In the genomic region with DNA sequence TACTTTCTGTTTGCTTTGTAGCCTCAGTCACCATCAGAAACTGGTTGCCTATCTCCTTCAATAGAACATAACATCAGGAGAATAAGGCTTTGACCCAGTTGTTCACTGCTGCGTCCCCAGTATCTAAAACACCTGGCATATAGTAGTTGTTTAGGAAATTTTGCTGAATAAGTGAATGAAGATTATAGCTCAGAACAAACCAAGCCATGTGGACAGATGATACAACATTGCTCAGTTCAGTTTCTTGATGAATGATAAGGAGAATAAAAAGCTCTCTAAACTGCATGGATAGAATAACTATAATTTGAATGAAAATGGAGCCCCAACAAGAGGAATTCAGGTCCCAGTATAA, we compare ENCODE assay signal across 7 cellular contexts. TPM values are rescaled to one million over a fixed set of nuclear protein-coding genes. Genes with fewer than 3 reads are reported as not detected.
DNase-seq lines count a peak whose midpoint lies in the region; ATAC-seq and TF ChIP-seq lines count a peak whose summit lies in the region.

No MANE protein-coding gene starts in this region.

- no peak for TF ChIP-seq CTCF in HCT116 (IDR thresholded peaks at IDR 0.05 in 2 of 3, conservative IDR thresholded peaks at IDR 0.05 in 1 of 3; ENCODE audit: borderline replicate concordance in 1 of 3, insufficient read depth in 1 of 3, low read depth in 2 of 3, low read length in 2 of 3)
- no peak for TF ChIP-seq CTCF in hepatocyte (IDR thresholded peaks at IDR 0.05; ENCODE audit: poor library complexity)

- H3K9me2 ChIP-seq in HCT116 (ENCODE audit: insufficient read depth): no peaks in the 10 kb centered on the region
- no peaks in the 10 kb centered on the region for H3K9me2 ChIP-seq in hepatocyte (replicated peaks; ENCODE audit: insufficient read depth)

- no peak for ATAC-seq in HCT116
- no peak for ATAC-seq in stimulated activated naive CD8-positive, alpha-beta T cell treated with anti-CD3 and anti-CD28 coated beads, Interleukin-15, amount 100 ng/mL, for 72 hours
- no peak for ATAC-seq in GM21526 (IDR thresholded peaks at IDR 0.05; ENCODE audit: low FRiP score, unreplicated experiment)
- no peak for ATAC-seq in GM18517 (IDR thresholded peaks at IDR 0.05; ENCODE audit: unreplicated experiment)

- H3K9ac ChIP-seq in HCT116 (ENCODE audit: low read length): peak overlapping the region; percentile 63

- H3K9me3 ChIP-seq in HCT116 (ENCODE audit: control insufficient read depth in 1 of 2, insufficient read depth in 1 of 2, low read depth in 1 of 2, low read length in 2 of 2): no peaks in the 10 kb centered on the region
- no peaks in the 10 kb centered on the region for H3K9me3 ChIP-seq in hepatocyte (ENCODE audit: low read depth)

- H3K27ac ChIP-seq in HCT116 (ENCODE audit: low read depth, low read length): peak overlapping the region; percentile 60
- peak overlapping the region; percentile 46 for H3K27ac ChIP-seq in hepatocyte

- H3K27me3 Mint-ChIP-seq in activated CD4-positive, alpha-beta memory T cell treated with anti-CD3 and anti-CD28 coated beads, Interleukin-2, amount 10 ng/mL, durations not matched to agents 7 days and 5 days: no peaks in the 10 kb centered on the region
- H3K27me3 Mint-ChIP-seq in stimulated activated naive CD8-positive, alpha-beta T cell treated with anti-CD3 and anti-CD28 coated beads, Interleukin-15, amount 100 ng/mL, for 72 hours: no peaks in the 10 kb centered on the region

- TF ChIP-seq RAD21 in HCT116 (IDR thresholded peaks at IDR 0.05; ENCODE audit: low read depth): no peak

- intact Hi-C loops in HCT116 (cut with micrococcal nuclease): loop anchor here (1.0 to 5.0 kb wide), 5 partner anchors 56 to 205 kb away; no protein-coding TSS in a partner anchor

- H3K36me3 ChIP-seq in HCT116 (ENCODE audit: control insufficient read depth in 1 of 2, insufficient read depth in 2 of 2, low read length in 2 of 2) (no peaks in the 10 kb centered on the region), hepatocyte (replicated peaks; ENCODE audit: insufficient read depth, low read depth) (no peaks in the 10 kb centered on the region)

- POLR2A ChIA-PET in HCT116 (lab: Charles Lee): interaction anchor here (0.9 to 2.9 kb wide), 11 partner anchors 11 to 154 kb away, joined by 3 to 11 read pairs (median 7); no protein-coding TSS in a partner anchor
- POLR2A ChIA-PET in activated CD4-positive, alpha-beta memory T cell treated with anti-CD3 and anti-CD28 coated beads, Interleukin-2, amount 10 ng/mL, durations not matched to agents 7 days and 5 days (lab: Charles Lee): interaction anchor here (0.8 to 2.9 kb wide), 25 partner anchors 10 to 221 kb away, joined by 3 to 44 read pairs (median 5); a partner anchor contains a TSS

- TF ChIP-seq POLR2A in HCT116 (IDR thresholded peaks at IDR 0.05; ENCODE audit: borderline replicate concordance, extremely low read depth, insufficient read depth, insufficient read length): no peak

- H3K27me3 ChIP-seq in HCT116 (ENCODE audit: insufficient read depth, low read length) (no peaks in the 10 kb centered on the region), hepatocyte (no peaks in the 10 kb centered on the region)

- peak overlapping the region; percentile 81 for H3K4me2 ChIP-seq in HCT116 (ENCODE audit: low read length)
- peak overlapping the region; percentile 63 for H3K4me2 ChIP-seq in hepatocyte

- no peaks in the 10 kb centered on the region for H4K20me1 ChIP-seq in HCT116 (ENCODE audit: insufficient read depth)
- no peaks in the 10 kb centered on the region for H4K20me1 ChIP-seq in hepatocyte (ENCODE audit: insufficient read depth, poor library complexity, severe bottlenecking)

- CTCF ChIA-PET in HCT116 (lab: Charles Lee): interaction anchor here (0.8 to 2.9 kb wide), 21 partner anchors 9 to 350 kb away, joined by 3 to 47 read pairs (median 6); no protein-coding TSS in a partner anchor
- CTCF ChIA-PET in activated CD4-positive, alpha-beta memory T cell treated with anti-CD3 and anti-CD28 coated beads, Interleukin-2, amount 10 ng/mL, durations not matched to agents 7 days and 5 days (lab: Charles Lee): interaction anchor here (0.7 to 6.2 kb wide), 51 partner anchors 7 to 311 kb away, joined by 3 to 170 read pairs (median 4); a partner anchor contains a TSS

- peaks cover 4% of the 10 kb centered on the region for H3K36me3 Mint-ChIP-seq in activated CD4-positive, alpha-beta memory T cell treated with anti-CD3 and anti-CD28 coated beads, Interleukin-2, amount 10 ng/mL, durations not matched to agents 7 days and 5 days (ENCODE audit: low read depth)

- 63% methylated on average over 1 of the region's 1 CpG for WGBS in hepatocyte (ENCODE audit: low lambda C conversion rate, missing lambda C conversion rate)

- H3K27ac Mint-ChIP-seq in activated CD4-positive, alpha-beta memory T cell treated with anti-CD3 and anti-CD28 coated beads, Interleukin-2, amount 10 ng/mL, durations not matched to agents 7 days and 5 days: peak overlapping the region; percentile 44
- H3K27ac Mint-ChIP-seq in stimulated activated naive CD8-positive, alpha-beta T cell treated with anti-CD3 and anti-CD28 coated beads, Interleukin-15, amount 100 ng/mL, for 72 hours: peak overlapping the region in 1 of 2 donors; percentile 11

- RAD21 ChIA-PET in HCT116 (lab: Charles Lee; ENCODE audit: low non-redundant PET in 1 of 2, low total read pairs in 2 of 2, uncharacterized antibody in 2 of 2, unreplicated experiment in 2 of 2): interaction anchor here (0.6 to 1.6 kb wide), 8 partner anchors 55 to 152 kb away, joined by 3 to 14 read pairs (median 6); no protein-coding TSS in a partner anchor

- H3K9me3 Mint-ChIP-seq in activated CD4-positive, alpha-beta memory T cell treated with anti-CD3 and anti-CD28 coated beads, Interleukin-2, amount 10 ng/mL, durations not matched to agents 7 days and 5 days: peaks cover 4% of the 10 kb centered on the region
- H3K9me3 Mint-ChIP-seq in stimulated activated naive CD8-positive, alpha-beta T cell treated with anti-CD3 and anti-CD28 coated beads, Interleukin-15, amount 100 ng/mL, for 72 hours: no peaks in the 10 kb centered on the region

- peak overlapping the region; percentile 3 for H3K4me3 Mint-ChIP-seq in activated CD4-positive, alpha-beta memory T cell treated with anti-CD3 and anti-CD28 coated beads, Interleukin-2, amount 10 ng/mL, durations not matched to agents 7 days and 5 days
- H3K4me3 Mint-ChIP-seq in stimulated activated naive CD8-positive, alpha-beta T cell treated with anti-CD3 and anti-CD28 coated beads, Interleukin-15, amount 100 ng/mL, for 72 hours: peak overlapping the region; percentile 21 to 58

- peak overlapping the region; percentile 89 for H2AFZ ChIP-seq in HCT116 (ENCODE audit: low read depth, low read length, poor library complexity, severe bottlenecking)
- H2AFZ ChIP-seq in hepatocyte: no peak overlapping the region

- H3K4me1 ChIP-seq in HCT116 (ENCODE audit: control insufficient read depth in 1 of 2, insufficient read depth in 2 of 2, low read length in 2 of 2) (peaks cover 39 to 79% of the 10 kb centered on the region in 2 experiments), hepatocyte (ENCODE audit: insufficient read depth) (peaks cover 10% of the 10 kb centered on the region)

- H3K4me1 Mint-ChIP-seq in activated CD4-positive, alpha-beta memory T cell treated with anti-CD3 and anti-CD28 coated beads, Interleukin-2, amount 10 ng/mL, durations not matched to agents 7 days and 5 days: peaks cover 55% of the 10 kb centered on the region
- H3K4me1 Mint-ChIP-seq in stimulated activated naive CD8-positive, alpha-beta T cell treated with anti-CD3 and anti-CD28 coated beads, Interleukin-15, amount 100 ng/mL, for 72 hours: peaks cover 63% of the 10 kb centered on the region

- no peaks in the 10 kb centered on the region for H3K79me2 ChIP-seq in HCT116 (ENCODE audit: insufficient read depth, low read length)
- H3K79me2 ChIP-seq in hepatocyte: no peaks in the 10 kb centered on the region

- DNase-seq in HCT116 (ENCODE audit: low read depth, low spot score): no peak
- no peak for DNase-seq in activated CD4-positive, alpha-beta memory T cell treated with anti-CD3 and anti-CD28 coated beads, Interleukin-2, amount 10 ng/mL, durations not matched to agents 7 days and 5 days
- DNase-seq in hepatocyte (ENCODE audit: low spot score): no peak
- DNase-seq in stimulated activated naive CD8-positive, alpha-beta T cell treated with anti-CD3 and anti-CD28 coated beads, Interleukin-15, amount 100 ng/mL, for 72 hours: no peak
- no peak for DNase-seq in cerebellar nuclear complex (lab: John Stamatoyannopoulos, UW)

- H3K4me3 ChIP-seq in HCT116 (replicated peaks in 1 of 2; ENCODE audit: low read depth in 1 of 2, low read length in 2 of 2) (peak overlapping the region in 1 of 2 experiments; percentile 47; a peak in 2 of 4 replicates), hepatocyte (no peak overlapping the region)

- no TSS peak for BruUV-seq in HCT116 (replicated peaks; lab: Mats Ljungman, UMichigan)

TF ChIP-seq in HCT116, 20 proteins besides CTCF, POLR2A, EP300 and RAD21:
- no peak for TF ChIP-seq SIN3A (IDR thresholded peaks at IDR 0.05; ENCODE audit: low read depth)
- no peak for TF ChIP-seq POLR2AphosphoS5 (IDR thresholded peaks at IDR 0.05; ENCODE audit: low read depth, low read length)
- no peak for TF ChIP-seq EGR1 (IDR thresholded peaks at IDR 0.05; ENCODE audit: low read depth)
- TF ChIP-seq EZH2 (IDR thresholded peaks at IDR 0.05): no peak
- no peak for TF ChIP-seq CBX3 (IDR thresholded peaks at IDR 0.05; ENCODE audit: low read depth)
- TF ChIP-seq FOSL1 (IDR thresholded peaks at IDR 0.05; ENCODE audit: low read depth): no peak
TF ChIP-seq in HCT116: peak in this region for 0.

RNA-seq across cellular contexts. Expression of a gene that starts 5.2 kb away (rescaled TPM):
- 73.2 TPM for total RNA-seq in HCT116 (2021; ENCODE audit: unreplicated experiment)
- 71.4 and 74.9 TPM in 2 replicates for polyA plus RNA-seq in HCT116 (2012)
- 10 to 100 TPM; 85.0 to 86.5 TPM for total RNA-seq in activated CD4-positive, alpha-beta memory T cell treated with anti-CD3 and anti-CD28 coated beads, Interleukin-2, amount 10 ng/mL, durations not matched to agents 7 days and 5 days
- 48.6 and 57.0 TPM in 2 replicates for total RNA-seq in hepatocyte
- 45.9 and 56.5 TPM in 2 replicates for polyA plus RNA-seq in hepatocyte

RNA-seq across cellular contexts. Expression of a gene that starts 56.3 kb away (rescaled TPM):
- total RNA-seq in HCT116 (2021; ENCODE audit: unreplicated experiment) (31.5 TPM), hepatocyte (37.2 and 51.1 TPM in 2 replicates)
- 18.2 and 23.9 TPM in 2 replicates for polyA plus RNA-seq in HCT116 (2012)
- 10 to 100 TPM; 50.0 to 51.3 TPM for total RNA-seq in activated CD4-positive, alpha-beta memory T cell treated with anti-CD3 and anti-CD28 coated beads, Interleukin-2, amount 10 ng/mL, durations not matched to agents 7 days and 5 days
- polyA plus RNA-seq in hepatocyte: 60.5 and 70.0 TPM in 2 replicates
